ENCODE assay signal across 30 cellular contexts in the genomic region with DNA sequence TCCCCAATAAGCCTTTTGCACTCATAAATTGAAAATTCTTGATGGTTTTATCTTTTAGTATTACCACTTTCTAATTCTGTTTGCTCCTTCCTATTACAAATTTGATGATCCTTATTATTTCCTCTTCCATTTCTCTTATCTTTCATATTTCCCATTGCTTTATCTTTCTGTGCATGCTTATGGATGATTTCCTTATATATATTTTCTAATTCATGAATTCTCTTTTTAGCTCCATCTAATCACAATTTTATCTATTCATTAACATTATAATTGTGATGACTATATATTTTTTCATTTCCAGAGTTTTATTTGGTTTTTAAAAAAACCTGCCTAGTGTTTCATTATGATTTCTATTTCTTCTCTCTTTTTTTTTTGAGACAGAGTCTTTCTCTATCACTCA. TPM values are rescaled to one million over a fixed set of nuclear protein-coding genes. Genes with fewer than 3 reads are reported as not detected.
"Had no signal": no experiment of that assay in that cellular context is flagged by ENCODE, and none has a peak within 500 bp of the region (broad histone marks: within the 10 kb centered on the region; RNA-seq: fewer than 3 reads in every experiment).

No MANE protein-coding gene starts in this region.

- FAIRE-seq: urothelium cell line had no signal

- H3K4me3 ChIP-seq: stomach, suprapubic skin, testis, thoracic aorta, thyroid gland, tibial artery, tibial nerve, transverse colon, upper lobe of left lung, upper lobe of right lung, vagina had no signal

- H3K9me3 ChIP-seq: testis, thyroid gland, vagina had no signal

- DNase-seq: stimulated activated CD4-positive, alpha-beta T cell treated with anti-CD3 and anti-CD28 coated beads, Interleukin-2, amount 100 ng/mL, for 48 hours; stimulated activated CD4-positive, alpha-beta T cell treated with anti-CD3 and anti-CD28 coated beads, Interleukin-4, amount 100 ng/mL, for 1 hour; stimulated activated CD4-positive, alpha-beta T cell treated with anti-CD3 and anti-CD28 coated beads, Interleukin-4, amount 100 ng/mL, for 24 hours; stimulated activated CD4-positive, alpha-beta T cell treated with anti-CD3 and anti-CD28 coated beads, Interleukin-4, amount 100 ng/mL, for 4 hours; stimulated activated CD8-positive, alpha-beta memory T cell treated with anti-CD3 and anti-CD28 coated beads, Interleukin-4, amount 100 ng/mL, for 48 hours; stimulated activated naive B cell treated with anti-CD40 and anti-IgM and Interleukin-4, amounts not matched to agents 10 μg/mL and 1 μg/mL and 100 μg/mL, for 72 hours; stimulated activated naive CD4-positive, alpha-beta T cell; stimulated activated naive CD4-positive, alpha-beta T cell treated with Interleukin-2 at 50 U/mL for 16 hours; stimulated activated naive CD8-positive, alpha-beta T cell treated with anti-CD3 and anti-CD28 coated beads, Interleukin-15, amount 100 ng/mL, for 72 hours; stimulated activated naive CD8-positive, alpha-beta T cell treated with anti-CD3 and anti-CD28 coated beads, Interleukin-15, Interleukin-2, amounts not matched to agents 100 U/mL and 50 U/mL, for 24 hours; stomach; substantia nigra; testis; thyroid gland; tibial artery; transverse colon; trophoblast cell; upper lobe of left lung; upper lobe of right lung had no signal

- H3K27me3 ChIP-seq: testis, vagina had no signal

- H3K27ac ChIP-seq: stomach, suprapubic skin, testis, thoracic aorta, thyroid gland, tibial artery, tibial nerve, transverse colon, upper lobe of left lung, upper lobe of right lung, vagina had no signal

- H3K36me3 ChIP-seq: stomach, suprapubic skin, thoracic aorta, thyroid gland, tibial artery, tibial nerve, transverse colon, upper lobe of left lung, upper lobe of right lung, vagina had no signal

- ATAC-seq: stimulated activated effector memory CD8-positive, alpha-beta T cell treated with anti-CD3 and anti-CD28 coated beads, Interleukin-12 subunit alpha, Interleukin-12 subunit beta, amount 100 ng/mL, for 72 hours; stimulated activated memory B cell treated with anti-CD40 and anti-IgM and Interleukin-4, amounts not matched to agents 10 μg/mL and 1 μg/mL and 100 μg/mL, for 72 hours; stimulated activated naive B cell treated with anti-CD40 and anti-IgM and Interleukin-4, amounts not matched to agents 10 μg/mL and 1 μg/mL and 100 μg/mL, for 72 hours; stimulated activated naive CD8-positive, alpha-beta T cell treated with anti-CD3 and anti-CD28 coated beads, Interleukin-15, amount 100 ng/mL, for 72 hours; stimulated activated naive CD8-positive, alpha-beta T cell treated with anti-CD3 and anti-CD28 coated beads, Interleukin-15, Interleukin-2, amounts not matched to agents 100 U/mL and 50 U/mL, for 24 hours; upper lobe of right lung had no signal

- H3K4me1 ChIP-seq: testis, thyroid gland, upper lobe of right lung had no signal

RNA-seq across cellular contexts. Expression of gene FOXL2NB, which starts 17.9 kb away (rescaled TPM):
- total RNA-seq: stomach, subcutaneous adipose tissue, thoracic aorta, thyroid gland, tibial nerve, transverse colon, upper lobe of right lung, ureter, urinary bladder had no signal
- polyA plus RNA-seq: urinary bladder had no signal

RNA-seq across cellular contexts. Expression of gene FOXL2, which starts 18.0 kb away (rescaled TPM):
- total RNA-seq: stomach, subcutaneous adipose tissue, temporal lobe, thoracic aorta, thyroid gland, tibial nerve, transverse colon, upper lobe of right lung, ureter, urinary bladder had no signal
- polyA plus RNA-seq: stomach, urinary bladder had no signal

RNA-seq across cellular contexts. Expression of gene PRR23A, which starts 41.1 kb away (rescaled TPM):
- total RNA-seq: stomach, subcutaneous adipose tissue, suprapubic skin, temporal lobe, thoracic aorta, thyroid gland, tibial nerve, transverse colon, upper lobe of left lung, upper lobe of right lung, ureter, urinary bladder, vagina had no signal
- polyA plus RNA-seq: stomach, urinary bladder had no signal

RNA-seq across cellular contexts. Expression of gene PRR23B, which starts 55.8 kb away (rescaled TPM):
- total RNA-seq: stomach, subcutaneous adipose tissue, suprapubic skin, temporal lobe, thoracic aorta, thyroid gland, tibial nerve, transverse colon, upper lobe of left lung, upper lobe of right lung, ureter, urinary bladder, vagina had no signal
- polyA plus RNA-seq: stomach, urinary bladder had no signal
